In the genomic region with DNA sequence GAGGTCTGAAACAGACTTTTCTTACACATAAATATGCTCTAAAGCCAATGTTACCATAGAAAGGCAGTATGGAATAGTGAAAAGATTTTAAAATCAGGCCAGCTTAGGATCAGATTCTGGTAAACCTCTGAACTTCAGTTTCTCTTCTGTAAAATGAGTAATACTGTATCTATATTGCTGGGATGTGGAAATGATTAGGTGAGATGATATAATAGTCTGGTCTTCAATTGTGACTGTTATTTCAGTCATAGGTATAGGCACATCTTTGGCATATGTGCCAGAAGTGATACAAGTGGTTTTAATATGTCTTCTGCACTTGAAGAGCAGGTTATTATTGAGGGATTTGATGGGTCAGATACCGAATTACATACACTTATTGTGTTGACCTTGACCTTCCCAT, we compare ENCODE assay signal across 24 cellular contexts.
"Had no signal": no experiment of that assay in that cellular context is flagged by ENCODE, and none has a peak within 500 bp of the region (broad histone marks: within the 10 kb centered on the region; RNA-seq: fewer than 3 reads in every experiment).

No MANE protein-coding gene starts in this region.

- H3K27me3 ChIP-seq: foreskin keratinocyte, hepatocyte, neural progenitor cell, ovary, right atrium auricular region, tibial artery, upper lobe of left lung, uterus had no signal

- H2AFZ ChIP-seq: hepatocyte, neural progenitor cell had no signal

- H3K27ac ChIP-seq: foreskin keratinocyte, hepatocyte, neural progenitor cell, ovary, right atrium auricular region, tibial artery, uterus had no signal

- DNase-seq: effector CD4-positive, alpha-beta T cell; endodermal cell; erythroblast; foreskin keratinocyte; head of caudate nucleus; kidney; left cardiac atrium; left ventricle myocardium superior; mesenchymal stem cell; midbrain; nucleus accumbens; ovary; small intestine; stimulated activated CD4-positive, alpha-beta T cell treated with anti-CD3 and anti-CD28 coated beads, Interleukin-12 subunit alpha, Interleukin-12 subunit beta, amount 100 ng/mL, for 4 hours; stimulated activated naive CD4-positive, alpha-beta T cell treated with Interleukin-2 at 50 U/mL for 16 hours; tibial artery; upper lobe of left lung; uterus had no signal

- H3K4me3 Mint-ChIP-seq: endodermal cell; natural killer cell treated with Interleukin-12 subunit alpha and Interleukin-12 subunit beta and Interleukin-15 and Interleukin-18, amount 100 ng/mL, for 72 hours; neural progenitor cell had no signal

- H3K4me3 ChIP-seq: hepatocyte, lung, neural progenitor cell, ovary, right atrium auricular region, tibial artery, upper lobe of left lung, uterus had no signal

- H3K4me1 Mint-ChIP-seq: neural progenitor cell had no signal

- H3K4me2 ChIP-seq: hepatocyte, neural progenitor cell had no signal

- H3K9me3 Mint-ChIP-seq: endodermal cell; natural killer cell treated with Interleukin-12 subunit alpha and Interleukin-12 subunit beta and Interleukin-15 and Interleukin-18, amount 100 ng/mL, for 72 hours; neural progenitor cell had no signal

- H3K27me3 Mint-ChIP-seq: natural killer cell treated with Interleukin-12 subunit alpha and Interleukin-12 subunit beta and Interleukin-15 and Interleukin-18, amount 100 ng/mL, for 72 hours had no signal

- H3K4me1 ChIP-seq: foreskin keratinocyte, uterus had no signal

- H3K36me3 Mint-ChIP-seq: natural killer cell treated with Interleukin-12 subunit alpha and Interleukin-12 subunit beta and Interleukin-15 and Interleukin-18, amount 100 ng/mL, for 72 hours had no signal

- H3K9me3 ChIP-seq: ovary, right atrium auricular region, tibial artery, upper lobe of left lung, uterus had no signal

- H3K36me3 ChIP-seq: neural progenitor cell, ovary, right atrium auricular region, tibial artery, upper lobe of left lung, uterus had no signal

- H3K27ac Mint-ChIP-seq: endodermal cell; natural killer cell treated with Interleukin-12 subunit alpha and Interleukin-12 subunit beta and Interleukin-15 and Interleukin-18, amount 100 ng/mL, for 72 hours; neural progenitor cell had no signal

- ATAC-seq: foreskin keratinocyte; left cardiac atrium; left ventricle myocardium superior; natural killer cell treated with Interleukin-12 subunit alpha and Interleukin-12 subunit beta and Interleukin-15 and Interleukin-18, amount 100 ng/mL, for 72 hours had no signal

- FAIRE-seq: endothelial cell of umbilical vein, kidney, small intestine had no signal

- H3K9ac ChIP-seq: neural progenitor cell had no signal
